ENCODE assay signal across 28 cellular contexts in genomic region chr11:64259533-64260067, GRCh38. TPM values are rescaled to one million over a fixed set of nuclear protein-coding genes. Genes with fewer than 3 reads are reported as not detected.
DNase-seq lines count a peak whose midpoint lies in the region; ATAC-seq, FAIRE-seq and TF ChIP-seq lines count a peak whose summit lies in the region.
"Had no signal": no experiment of that assay in that cellular context is flagged by ENCODE, and none has a peak within 500 bp of the region (broad histone marks: within the 10 kb centered on the region; RNA-seq: fewer than 3 reads in every experiment).

No MANE protein-coding gene starts in this region.

- H3K4me2 ChIP-seq in neural progenitor cell, result no peak overlapping the region

- H3K36me3 Mint-ChIP-seq in activated CD4-positive, alpha-beta T cell treated with anti-CD3 and anti-CD28 coated beads for 36 hours (ENCODE audit: low read depth), result peaks cover 7% of the 10 kb centered on the region
- H3K36me3 Mint-ChIP-seq in activated T-helper 1 cell treated with anti-CD3 and anti-CD28 coated beads, Interleukin-12 subunit alpha, Interleukin-12 subunit beta, Interleukin-2, Interleukin-4 antibody, amounts not matched to agents 30 ng/mL and 10 ng/mL and 1 ng/mL, durations not matched to agents 14 hours and 24 hours and 36 hours (ENCODE audit: low read depth), result peaks cover 15% of the 10 kb centered on the region
- peaks cover 19% of the 10 kb centered on the region for H3K36me3 Mint-ChIP-seq in neural progenitor cell

- peak overlapping the region; percentile 40 for H3K27ac Mint-ChIP-seq in activated CD4-positive, alpha-beta T cell treated with anti-CD3 and anti-CD28 coated beads for 36 hours
- H3K27ac Mint-ChIP-seq in activated T-helper 1 cell treated with anti-CD3 and anti-CD28 coated beads, Interleukin-12 subunit alpha, Interleukin-12 subunit beta, Interleukin-2, Interleukin-4 antibody, amounts not matched to agents 30 ng/mL and 10 ng/mL and 1 ng/mL, durations not matched to agents 14 hours and 24 hours and 36 hours, result peak overlapping the region; percentile 8
- no peak overlapping the region for H3K27ac Mint-ChIP-seq in neural progenitor cell

- H3K9ac ChIP-seq in neural progenitor cell, result no peak overlapping the region

- H3K27me3 Mint-ChIP-seq in activated CD4-positive, alpha-beta T cell treated with anti-CD3 and anti-CD28 coated beads for 36 hours, result no peaks in the 10 kb centered on the region
- H3K27me3 Mint-ChIP-seq in activated T-helper 1 cell treated with anti-CD3 and anti-CD28 coated beads, Interleukin-12 subunit alpha, Interleukin-12 subunit beta, Interleukin-2, Interleukin-4 antibody, amounts not matched to agents 30 ng/mL and 10 ng/mL and 1 ng/mL, durations not matched to agents 14 hours and 24 hours and 36 hours (ENCODE audit: insufficient read depth), result no peaks in the 10 kb centered on the region
- peaks cover 10% of the 10 kb centered on the region for H3K27me3 Mint-ChIP-seq in neural progenitor cell (ENCODE audit: insufficient read depth, low read depth)
- H3K27me3 Mint-ChIP-seq: naive thymus-derived CD4-positive, alpha-beta T cell had no signal

- no peak overlapping the region for H3K27ac ChIP-seq in neural progenitor cell
- H3K27ac ChIP-seq: HL-60, sigmoid colon, suprapubic skin had no signal

- H3K4me3 Mint-ChIP-seq in activated CD4-positive, alpha-beta T cell treated with anti-CD3 and anti-CD28 coated beads for 36 hours, result no peak overlapping the region
- no peak overlapping the region for H3K4me3 Mint-ChIP-seq in activated T-helper 1 cell treated with anti-CD3 and anti-CD28 coated beads, Interleukin-12 subunit alpha, Interleukin-12 subunit beta, Interleukin-2, Interleukin-4 antibody, amounts not matched to agents 30 ng/mL and 10 ng/mL and 1 ng/mL, durations not matched to agents 14 hours and 24 hours and 36 hours
- peak overlapping the region; percentile 51 for H3K4me3 Mint-ChIP-seq in neural progenitor cell
- H3K4me3 Mint-ChIP-seq: naive thymus-derived CD4-positive, alpha-beta T cell had no signal

- no peaks in the 10 kb centered on the region for H3K9me3 ChIP-seq in neural progenitor cell (ENCODE audit: low read depth)
- H3K9me3 ChIP-seq: sigmoid colon, suprapubic skin had no signal

- TF ChIP-seq CTCF in neural progenitor cell (IDR thresholded peaks at IDR 0.05), result no peak

- H3K36me3 ChIP-seq in neural progenitor cell (no peaks in the 10 kb centered on the region), H7 (replicated peaks; ENCODE audit: control insufficient read depth, insufficient read depth, low read length) (peaks cover 33% of the 10 kb centered on the region)

- no peaks in the 10 kb centered on the region for H3K4me1 ChIP-seq in neural progenitor cell
- H3K4me1 ChIP-seq: sigmoid colon, suprapubic skin had no signal

- H3K4me1 Mint-ChIP-seq in activated CD4-positive, alpha-beta T cell treated with anti-CD3 and anti-CD28 coated beads for 36 hours, result peaks cover 11% of the 10 kb centered on the region
- peaks cover 12% of the 10 kb centered on the region for H3K4me1 Mint-ChIP-seq in activated T-helper 1 cell treated with anti-CD3 and anti-CD28 coated beads, Interleukin-12 subunit alpha, Interleukin-12 subunit beta, Interleukin-2, Interleukin-4 antibody, amounts not matched to agents 30 ng/mL and 10 ng/mL and 1 ng/mL, durations not matched to agents 14 hours and 24 hours and 36 hours (ENCODE audit: low read depth)
- peaks cover 3% of the 10 kb centered on the region for H3K4me1 Mint-ChIP-seq in neural progenitor cell

- H3K79me2 ChIP-seq in neural progenitor cell (ENCODE audit: low read depth), result no peaks in the 10 kb centered on the region

- H3K27me3 ChIP-seq in neural progenitor cell (no peaks in the 10 kb centered on the region), H7 (ENCODE audit: control insufficient read depth, insufficient read depth, low read length) (no peaks in the 10 kb centered on the region)
- H3K27me3 ChIP-seq: sigmoid colon, suprapubic skin had no signal

- POLR2A ChIA-PET in activated CD4-positive, alpha-beta T cell treated with anti-CD3 and anti-CD28 coated beads for 36 hours (lab: Charles Lee), result no interaction called here

- peak; percentile 50 for ATAC-seq in activated CD4-positive, alpha-beta T cell treated with anti-CD3 and anti-CD28 coated beads for 36 hours
- ATAC-seq: naive thymus-derived CD4-positive, alpha-beta T cell had no signal

- TF ChIP-seq POLR2A in GM12892 (IDR thresholded peaks at IDR 0.05; ENCODE audit: low read depth, low read length), result no peak

- H4K20me1 ChIP-seq in neural progenitor cell (ENCODE audit: low read depth), result no peaks in the 10 kb centered on the region

- H2AFZ ChIP-seq in neural progenitor cell (replicated peaks), result no peak overlapping the region

- CTCF ChIA-PET in activated CD4-positive, alpha-beta T cell treated with anti-CD3 and anti-CD28 coated beads for 36 hours (lab: Charles Lee), result no interaction called here

- H3F3A ChIP-seq in neural progenitor cell (ENCODE audit: low read depth), result no peaks in the 10 kb centered on the region

- H3K4me3 ChIP-seq in neural progenitor cell, result no peak overlapping the region
- no peak overlapping the region for H3K4me3 ChIP-seq in H7 (ENCODE audit: insufficient read depth, low read depth, low read length)
- H3K4me3 ChIP-seq: sigmoid colon, suprapubic skin had no signal

- no peak for DNase-seq in activated CD4-positive, alpha-beta T cell treated with anti-CD3 and anti-CD28 coated beads for 36 hours
- DNase-seq in activated CD4-positive, alpha-beta T cell treated with anti-CD3 and anti-CD28 coated beads, Interleukin-2, amount 50 U/mL, for 1 hour, result no peak
- DNase-seq in GM12892 (ENCODE audit: insufficient read length), result no peak
- no peak for DNase-seq in activated T-helper 1 cell treated with anti-CD3 and anti-CD28 coated beads, Interleukin-12 subunit alpha, Interleukin-12 subunit beta, Interleukin-2, Interleukin-4 antibody, amounts not matched to agents 30 ng/mL and 10 ng/mL and 1 ng/mL, durations not matched to agents 14 hours and 24 hours and 36 hours (ENCODE audit: low spot score)
- DNase-seq in neural progenitor cell (ENCODE audit: low spot score), result no peak
- DNase-seq in H7, result no peak
- no peak for DNase-seq in SIG-M5 treated with dmso at 0.1 percent for 504 hours (lab: John Stamatoyannopoulos, UW; ENCODE audit: unreplicated experiment)
- DNase-seq in Kasumi-1 (lab: John Stamatoyannopoulos, UW), result no peak
- DNase-seq: activated CD4-positive, alpha-beta T cell treated with anti-CD3 and anti-CD28 coated beads for 4 hours; activated CD8-positive, alpha-beta memory T cell treated with anti-CD3 and anti-CD28 coated beads, Interleukin-2, amount 50 U/mL, for 4 hours; activated gamma-delta T cell treated with Interleukin-2 at 50 U/mL for 16 hours; amniotic stem cell; cortex of kidney; DMS79; naive thymus-derived CD4-positive, alpha-beta T cell; NCI-H146; OCI-M1; posterior cingulate gyrus; Right ventricle myocardium superior; sigmoid colon; stimulated activated CD4-positive, alpha-beta T cell treated with anti-CD3 and anti-CD28 coated beads, Interleukin-15, amount 100 ng/mL, for 24 hours; stimulated activated CD8-positive, alpha-beta memory T cell treated with anti-CD3 and anti-CD28 coated beads, Interleukin-4, amount 100 ng/mL, for 48 hours had no signal

- FAIRE-seq in GM12892 (lab: Jason Lieb, UNC), result peak; percentile 90
- FAIRE-seq: A204.1, bronchial epithelial cell, H1, TTC549 had no signal

- H3K9me3 Mint-ChIP-seq in activated CD4-positive, alpha-beta T cell treated with anti-CD3 and anti-CD28 coated beads for 36 hours (ENCODE audit: low read depth), result no peaks in the 10 kb centered on the region
- no peaks in the 10 kb centered on the region for H3K9me3 Mint-ChIP-seq in activated T-helper 1 cell treated with anti-CD3 and anti-CD28 coated beads, Interleukin-12 subunit alpha, Interleukin-12 subunit beta, Interleukin-2, Interleukin-4 antibody, amounts not matched to agents 30 ng/mL and 10 ng/mL and 1 ng/mL, durations not matched to agents 14 hours and 24 hours and 36 hours
- H3K9me3 Mint-ChIP-seq in neural progenitor cell, result no peaks in the 10 kb centered on the region
- H3K9me3 Mint-ChIP-seq: naive thymus-derived CD4-positive, alpha-beta T cell had no signal

- intact Hi-C loops in activated CD4-positive, alpha-beta T cell treated with anti-CD3 and anti-CD28 coated beads for 36 hours (cut with DNase I, micrococcal nuclease), result no loop called here
- intact Hi-C loops in activated T-helper 1 cell treated with anti-CD3 and anti-CD28 coated beads, Interleukin-12 subunit alpha, Interleukin-12 subunit beta, Interleukin-2, Interleukin-4 antibody, amounts not matched to agents 30 ng/mL and 10 ng/mL and 1 ng/mL, durations not matched to agents 14 hours and 24 hours and 36 hours (cut with micrococcal nuclease), result no loop called here

RNA-seq across cellular contexts. Expression of gene PLCB3, which starts 8.3 kb away (rescaled TPM):
- total RNA-seq in activated CD4-positive, alpha-beta T cell treated with anti-CD3 and anti-CD28 coated beads for 36 hours, result 10 to 100 TPM in 1 of 2 experiments, 1 to 10 TPM in 1; 9.0 to 10.9 TPM
- polyA plus RNA-seq in GM12892 (2012; ENCODE audit: missing spikeins), result 5.9 TPM
- 13.4 and 14.2 TPM in 2 replicates for total RNA-seq in activated T-helper 1 cell treated with anti-CD3 and anti-CD28 coated beads, Interleukin-12 subunit alpha, Interleukin-12 subunit beta, Interleukin-2, Interleukin-4 antibody, amounts not matched to agents 30 ng/mL and 10 ng/mL and 1 ng/mL, durations not matched to agents 14 hours and 24 hours and 36 hours
- total RNA-seq in neural progenitor cell (ENCODE audit: low replicate concordance), result 15.6 and 43.4 TPM in 2 replicates
- 70.0 and 87.0 TPM in 2 replicates for total RNA-seq in H7 (2014; rRNA removed; shearing (Covaris generic))

RNA-seq across cellular contexts. Expression of gene PPP1R14B, which starts 12.9 kb away (rescaled TPM):
- total RNA-seq in activated CD4-positive, alpha-beta T cell treated with anti-CD3 and anti-CD28 coated beads for 36 hours, result 100 to 1,000 TPM; 261 to 267 TPM
- polyA plus RNA-seq in GM12892 (2012; ENCODE audit: missing spikeins), result 121 TPM
- 238 and 248 TPM in 2 replicates for total RNA-seq in activated T-helper 1 cell treated with anti-CD3 and anti-CD28 coated beads, Interleukin-12 subunit alpha, Interleukin-12 subunit beta, Interleukin-2, Interleukin-4 antibody, amounts not matched to agents 30 ng/mL and 10 ng/mL and 1 ng/mL, durations not matched to agents 14 hours and 24 hours and 36 hours
- 107 and 167 TPM in 2 replicates for total RNA-seq in neural progenitor cell (ENCODE audit: low replicate concordance)
- total RNA-seq in H7 (2014; rRNA removed; shearing (Covaris generic)), result 461 and 540 TPM in 2 replicates

RNA-seq across cellular contexts. Expression of gene FKBP2, which starts 18.7 kb away (rescaled TPM):
- total RNA-seq in activated CD4-positive, alpha-beta T cell treated with anti-CD3 and anti-CD28 coated beads for 36 hours, result 10 to 100 TPM; 19.9 to 21.3 TPM
- 33.2 TPM for polyA plus RNA-seq in GM12892 (2012; ENCODE audit: missing spikeins)
- total RNA-seq in activated T-helper 1 cell treated with anti-CD3 and anti-CD28 coated beads, Interleukin-12 subunit alpha, Interleukin-12 subunit beta, Interleukin-2, Interleukin-4 antibody, amounts not matched to agents 30 ng/mL and 10 ng/mL and 1 ng/mL, durations not matched to agents 14 hours and 24 hours and 36 hours, result 32.6 and 34.3 TPM in 2 replicates
- 5.3 and 25.1 TPM in 2 replicates for total RNA-seq in neural progenitor cell (ENCODE audit: low replicate concordance)
- total RNA-seq in H7 (2014; rRNA removed; shearing (Covaris generic)), result 62.0 and 63.8 TPM in 2 replicates

RNA-seq across cellular contexts. Expression of gene BAD, which starts 24.9 kb away (rescaled TPM):
- total RNA-seq in activated CD4-positive, alpha-beta T cell treated with anti-CD3 and anti-CD28 coated beads for 36 hours, result 10 to 100 TPM; 21.3 to 22.9 TPM
- polyA plus RNA-seq in GM12892 (2012; ENCODE audit: missing spikeins), result 12.0 TPM
- 30.1 and 38.0 TPM in 2 replicates for total RNA-seq in activated T-helper 1 cell treated with anti-CD3 and anti-CD28 coated beads, Interleukin-12 subunit alpha, Interleukin-12 subunit beta, Interleukin-2, Interleukin-4 antibody, amounts not matched to agents 30 ng/mL and 10 ng/mL and 1 ng/mL, durations not matched to agents 14 hours and 24 hours and 36 hours
- 19.0 and 49.6 TPM in 2 replicates for total RNA-seq in neural progenitor cell (ENCODE audit: low replicate concordance)
- total RNA-seq in H7 (2014; rRNA removed; shearing (Covaris generic)), result 46.0 and 71.8 TPM in 2 replicates

RNA-seq across cellular contexts. Expression of gene VEGFB, which starts 25.2 kb away (rescaled TPM):
- 10 to 100 TPM; 80.0 to 80.3 TPM for total RNA-seq in activated CD4-positive, alpha-beta T cell treated with anti-CD3 and anti-CD28 coated beads for 36 hours
- polyA plus RNA-seq in GM12892 (2012; ENCODE audit: missing spikeins), result 72.9 TPM
- total RNA-seq in activated T-helper 1 cell treated with anti-CD3 and anti-CD28 coated beads, Interleukin-12 subunit alpha, Interleukin-12 subunit beta, Interleukin-2, Interleukin-4 antibody, amounts not matched to agents 30 ng/mL and 10 ng/mL and 1 ng/mL, durations not matched to agents 14 hours and 24 hours and 36 hours, result 55.5 and 60.2 TPM in 2 replicates
- 2.3 and 6.8 TPM in 2 replicates for total RNA-seq in neural progenitor cell (ENCODE audit: low replicate concordance)
- total RNA-seq in H7 (2014; rRNA removed; shearing (Covaris generic)), result 17.6 and 22.4 TPM in 2 replicates
